Comparison of ENCODE assay signal across 13 cellular contexts in the genomic region with DNA sequence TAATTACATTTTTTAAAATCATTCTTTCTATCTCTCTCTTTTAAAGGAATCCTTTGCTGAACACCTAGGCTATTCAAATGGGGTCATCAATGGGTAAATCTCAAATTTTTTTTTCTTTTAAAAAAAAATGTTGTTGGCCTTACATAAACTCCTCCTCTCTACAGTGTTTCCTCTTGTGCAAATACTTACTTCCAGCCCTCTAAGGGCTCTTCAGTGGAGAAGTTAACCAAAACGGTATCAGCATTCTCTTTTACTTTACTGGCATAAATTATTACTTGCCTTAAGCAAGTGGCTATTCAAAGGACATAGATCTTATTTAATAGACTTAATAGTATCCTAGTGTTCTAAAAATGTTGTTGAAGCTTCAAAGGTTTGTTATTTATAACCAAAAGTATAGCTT.
DNase-seq lines count a peak whose midpoint lies in the region; ATAC-seq and TF ChIP-seq lines count a peak whose summit lies in the region.
"Had no signal": no experiment of that assay in that cellular context is flagged by ENCODE, and none has a peak within 500 bp of the region (broad histone marks: within the 10 kb centered on the region; RNA-seq: fewer than 3 reads in every experiment).

No MANE protein-coding gene starts in this region.

- H3K4me3 Mint-ChIP-seq in T-helper 17 cell = no peak overlapping the region
- H3K4me3 Mint-ChIP-seq: CD4-positive, alpha-beta memory T cell; IgD-negative memory B cell had no signal

- DNase-seq in DMS79 treated with DMSO at 0.1 percent for 48 hours (lab: John Stamatoyannopoulos, UW) (peak; percentile 43), T-helper 17 cell (no peak), lower lobe of right lung (no peak), upper lobe of right lung (no peak), HK-2 (ENCODE audit: unreplicated experiment) (no peak)
- DNase-seq: BE2C; CD4-positive, alpha-beta memory T cell had no signal

- intact Hi-C loops in lower lobe of right lung (cut with DNase I) (no loop called here), upper lobe of right lung (cut with DNase I) (no loop called here)

- TF ChIP-seq CTCF in lower lobe of right lung (IDR thresholded peaks at IDR 0.05) = no peak
- TF ChIP-seq CTCF in upper lobe of right lung (IDR thresholded peaks at IDR 0.05) = no peak

- no peaks in the 10 kb centered on the region for H3K9me3 ChIP-seq in T-helper 17 cell (ENCODE audit: control insufficient read depth, low read length, poor library complexity, severe bottlenecking)
- no peaks in the 10 kb centered on the region for H3K9me3 ChIP-seq in lower lobe of right lung
- H3K9me3 ChIP-seq in upper lobe of right lung = no peaks in the 10 kb centered on the region
- H3K9me3 ChIP-seq: A549, BE2C had no signal

- no peaks in the 10 kb centered on the region for H3K27me3 ChIP-seq in lower lobe of right lung (ENCODE audit: low read depth)
- H3K27me3 ChIP-seq in upper lobe of right lung = no peaks in the 10 kb centered on the region

- peaks cover 18% of the 10 kb centered on the region for H3K36me3 Mint-ChIP-seq in T-helper 17 cell (ENCODE audit: low read depth)

- H3K4me1 ChIP-seq in lower lobe of right lung (no peaks in the 10 kb centered on the region), upper lobe of right lung (no peaks in the 10 kb centered on the region)
- H3K4me1 ChIP-seq: A549, BE2C had no signal

- no peak overlapping the region for H3K4me3 ChIP-seq in lower lobe of right lung
- no peak overlapping the region for H3K4me3 ChIP-seq in upper lobe of right lung
- H3K4me3 ChIP-seq: A549, GM12878 had no signal

- H3K27me3 Mint-ChIP-seq in T-helper 17 cell = no peaks in the 10 kb centered on the region
- H3K27me3 Mint-ChIP-seq: CD4-positive, alpha-beta memory T cell; IgD-negative memory B cell had no signal

- H3K27ac ChIP-seq in lower lobe of right lung = no peak overlapping the region
- H3K27ac ChIP-seq in upper lobe of right lung = no peak overlapping the region
- H3K27ac ChIP-seq: A549, C4-2B had no signal

- H3K4me1 Mint-ChIP-seq in T-helper 17 cell = peaks cover 3% of the 10 kb centered on the region
- H3K4me1 Mint-ChIP-seq: IgD-negative memory B cell had no signal

- H3K36me3 ChIP-seq in lower lobe of right lung (peaks cover 96% of the 10 kb centered on the region), upper lobe of right lung (peaks cover 75% of the 10 kb centered on the region)
- H3K36me3 ChIP-seq: BE2C had no signal

- ATAC-seq in T-helper 17 cell (no peak), lower lobe of right lung (peak; percentile 78 to 94), upper lobe of right lung (peak; percentile 83), HG03108 (IDR thresholded peaks at IDR 0.05; ENCODE audit: unreplicated experiment) (no peak)
- ATAC-seq: A549, GM12878, HCT116 had no signal

- peak overlapping the region; percentile 51 for H3K27ac Mint-ChIP-seq in T-helper 17 cell

Comparison
In these comparisons a context has a peak if more than half of its experiments do, and no peak if none do; other contexts are left out.
1. ATAC-seq: peak in lower lobe of right lung (2 of 2) and upper lobe of right lung (single experiment); none in T-helper 17 cell (single experiment) and HG03108 (single experiment).